Comparison of ENCODE assay signal across 8 cellular contexts in the genomic region with DNA sequence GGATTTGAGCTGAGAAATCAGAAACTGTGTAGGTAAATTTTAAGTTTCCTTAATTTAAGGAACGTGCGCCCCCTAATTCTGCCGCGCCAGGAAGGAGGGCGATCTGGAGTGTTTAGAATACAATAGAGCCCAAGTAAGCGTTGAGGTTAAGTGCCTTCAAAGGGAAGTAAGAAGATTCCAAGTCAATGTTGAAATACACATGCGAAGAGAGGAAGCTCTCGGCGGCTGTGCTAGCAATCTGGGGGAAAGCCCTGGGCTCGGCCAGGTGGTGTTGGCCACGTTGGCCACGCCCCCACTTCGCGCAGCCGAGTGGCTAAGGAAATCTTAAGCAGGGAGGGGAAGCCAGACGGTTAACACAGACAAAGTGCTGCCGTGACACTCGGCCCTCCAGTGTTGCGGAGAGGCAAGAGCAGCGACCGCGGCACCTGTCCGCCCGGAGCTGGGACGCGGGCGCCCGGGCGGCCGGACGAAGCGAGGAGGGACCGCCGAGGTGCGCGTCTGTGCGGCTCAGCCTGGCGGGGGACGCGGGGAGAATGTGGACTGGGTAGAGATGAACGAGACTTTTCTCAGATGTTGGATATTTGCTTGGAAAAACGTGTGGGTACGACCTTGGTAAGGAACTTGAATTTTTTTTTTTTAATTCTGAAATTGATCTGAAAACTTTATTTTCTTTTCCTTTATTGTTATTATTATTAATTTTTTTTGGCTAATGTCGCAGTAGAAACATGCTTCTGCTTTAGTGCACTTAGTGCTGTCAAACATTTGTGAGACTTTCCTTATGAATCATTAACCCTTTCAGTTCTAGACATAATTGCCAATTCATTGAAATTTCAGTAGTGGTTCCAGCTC. TPM values are rescaled to one million over a fixed set of nuclear protein-coding genes. Genes with fewer than 3 reads are reported as not detected.
DNase-seq lines count a peak whose midpoint lies in the region; ATAC-seq and TF ChIP-seq lines count a peak whose summit lies in the region.

PRDM1 (plus strand) TSS at position 353 of the 849 bp plus-strand sequence; CDS start at position 571, 218 bp downstream.

- H4K20me1 ChIP-seq in IMR-90 (ENCODE audit: insufficient read depth, low read length) = no peaks in the 10 kb centered on the region; the same call in 1 of the 2 replicates

- peaks cover 13 to 19% of the 10 kb centered on the region in 2 experiments; a peak in 3 of 4 replicates for H3K79me1 ChIP-seq in IMR-90 (ENCODE audit: low read depth in 1 of 2, low read length in 2 of 2)

- H3K36me3 ChIP-seq in IMR-90 (ENCODE audit: control insufficient read depth, insufficient read depth, low read length) (no peaks in the 10 kb centered on the region), neuron (ENCODE audit: insufficient read depth, low read length) (no peaks in the 10 kb centered on the region)

- H2AK9ac ChIP-seq in IMR-90 (replicated peaks; ENCODE audit: low read depth, low read length, poor library complexity) = peak within 1 kb of the TSS; percentile 53

- peaks cover 7% of the 10 kb centered on the region for H3K27me3 Mint-ChIP-seq in activated T-helper 1 cell treated with anti-CD3 and anti-CD28 coated beads, Interleukin-12 subunit alpha, Interleukin-12 subunit beta, Interleukin-2, Interleukin-4 antibody, amounts not matched to agents 30 ng/mL and 10 ng/mL and 1 ng/mL, durations not matched to agents 14 hours and 24 hours and 36 hours (ENCODE audit: insufficient read depth)

- WGBS in IMR-90 (ENCODE audit: extremely low coverage in 2 of 2, insufficient read length in 1 of 2), 2 experiments = 0% methylated on average over 6 of the region's 44 CpGs; no CpG with 5 or more reads in 1 of the 2 experiments

- peak within 1 kb of the TSS; percentile 80; the same call in 1 of the 2 replicates for H3K18ac ChIP-seq in IMR-90 (ENCODE audit: low read depth, low read length)

- H3K36me3 Mint-ChIP-seq in activated T-helper 1 cell treated with anti-CD3 and anti-CD28 coated beads, Interleukin-12 subunit alpha, Interleukin-12 subunit beta, Interleukin-2, Interleukin-4 antibody, amounts not matched to agents 30 ng/mL and 10 ng/mL and 1 ng/mL, durations not matched to agents 14 hours and 24 hours and 36 hours (ENCODE audit: low read depth) = peaks cover 42% of the 10 kb centered on the region

- intact Hi-C loops in IMR-90 (cut with micrococcal nuclease) = loop anchor here (1.0 to 10.0 kb wide), 6 partner anchors 91 to 654 kb away; no protein-coding TSS in a partner anchor
- intact Hi-C loops in activated T-helper 1 cell treated with anti-CD3 and anti-CD28 coated beads, Interleukin-12 subunit alpha, Interleukin-12 subunit beta, Interleukin-2, Interleukin-4 antibody, amounts not matched to agents 30 ng/mL and 10 ng/mL and 1 ng/mL, durations not matched to agents 14 hours and 24 hours and 36 hours (cut with micrococcal nuclease) = loop anchor here (1.0 to 2.0 kb wide), 10 partner anchors 11 to 601 kb away; no protein-coding TSS in a partner anchor

- TF ChIP-seq CTCF in IMR-90 (conservative IDR thresholded peaks at IDR 0.05; ENCODE audit: low read depth, low read length) (0 out of 2 replicates have a peak, but pooled peaks have one; percentile 15), fibroblast of pulmonary artery (IDR thresholded peaks at IDR 0.05; ENCODE audit: low read length, missing control alignments) (no peak)

- peak within 1 kb of the TSS; percentile 96 for H3K4me3 Mint-ChIP-seq in activated T-helper 1 cell treated with anti-CD3 and anti-CD28 coated beads, Interleukin-12 subunit alpha, Interleukin-12 subunit beta, Interleukin-2, Interleukin-4 antibody, amounts not matched to agents 30 ng/mL and 10 ng/mL and 1 ng/mL, durations not matched to agents 14 hours and 24 hours and 36 hours

- peak within 1 kb of the TSS; percentile 88 for H2AFZ ChIP-seq in IMR-90 (replicated peaks; ENCODE audit: low read length, poor library complexity)
- H2AFZ ChIP-seq in neuron (ENCODE audit: low read depth, low read length) = no peak within 1 kb of the TSS

- peak; percentile 71 for DNase-seq in DMS53 treated with DMSO at 0.1 percent for 48 hours (lab: John Stamatoyannopoulos, UW; ENCODE audit: unreplicated experiment)
- DNase-seq in IMR-90 = peak; percentile 72
- DNase-seq in RPMI7951 (ENCODE audit: low read depth) = peak; percentile 85
- peak; percentile 83 for DNase-seq in activated T-helper 1 cell treated with anti-CD3 and anti-CD28 coated beads, Interleukin-12 subunit alpha, Interleukin-12 subunit beta, Interleukin-2, Interleukin-4 antibody, amounts not matched to agents 30 ng/mL and 10 ng/mL and 1 ng/mL, durations not matched to agents 14 hours and 24 hours and 36 hours (ENCODE audit: low spot score)
- peak; percentile 47 for DNase-seq in fibroblast of pulmonary artery (ENCODE audit: low read depth)
- DNase-seq in substantia nigra (lab: John Stamatoyannopoulos, UW) = peak in 31 of 49 donors; percentile 2 to 82 (median 32)

- peak within 1 kb of the TSS; percentile 93 for H3K4me2 ChIP-seq in IMR-90 (ENCODE audit: low read depth, low read length)

- peak; percentile 48; the same call in 1 of the 2 replicates for TF ChIP-seq POLR2A in IMR-90 (IDR thresholded peaks at IDR 0.05; ENCODE audit: low read depth, low read length)

- peak within 1 kb of the TSS; percentile 83; the same call in 1 of the 2 replicates for H4K5ac ChIP-seq in IMR-90 (ENCODE audit: low read depth, low read length)

- H3K56ac ChIP-seq in IMR-90 (ENCODE audit: extremely low read depth, insufficient read depth, low read length) = peak within 1 kb of the TSS; percentile 94

- peak within 1 kb of the TSS; percentile 55 for H3K23ac ChIP-seq in IMR-90 (ENCODE audit: low read depth, low read length)

- peak within 1 kb of the TSS; percentile 92 for H2BK5ac ChIP-seq in IMR-90 (ENCODE audit: low read depth, low read length, poor library complexity, severe bottlenecking)

- peak within 1 kb of the TSS; percentile 89 for H3K9ac ChIP-seq in IMR-90 (ENCODE audit: low read depth, low read length)

- ATAC-seq in GM21528 (IDR thresholded peaks at IDR 0.05; ENCODE audit: low FRiP score, unreplicated experiment) (peak; percentile 79), IMR-90 (ENCODE audit: low read depth) (peak; percentile 20)

- H3K9me1 ChIP-seq in IMR-90 (ENCODE audit: insufficient read depth, low read length) = no peaks in the 10 kb centered on the region; the same call in none of the 2 replicates

- H3K4me1 ChIP-seq in IMR-90 (ENCODE audit: control insufficient read depth, insufficient read depth, low read length) (peaks cover 20% of the 10 kb centered on the region), neuron (ENCODE audit: insufficient read depth, low read length) (peaks cover 12% of the 10 kb centered on the region)

- dilution Hi-C loops in IMR-90 (cut with HindIII; ENCODE audit: low sequenced_read_pairs, unreplicated experiment) = no loop called here

- POLR2A ChIA-PET in IMR-90 (lab: Charles Lee; ENCODE audit: unreplicated experiment) = interaction anchor here (0.6 to 1.3 kb wide), 2 partner anchors 93 to 142 kb away, joined by 3 to 7 read pairs; no protein-coding TSS in a partner anchor

- H3K14ac ChIP-seq in IMR-90 (replicated peaks; ENCODE audit: low read depth, low read length) = peak within 1 kb of the TSS; percentile 66

- peak within 1 kb of the TSS; percentile 56 for H4K91ac ChIP-seq in IMR-90 (ENCODE audit: insufficient read depth, low read depth, low read length)

- CTCF ChIA-PET in IMR-90 (lab: Yijun Ruan, JAX) = interaction anchor here (0.6 to 1.9 kb wide), 6 partner anchors 8 to 654 kb away, joined by 3 to 5 read pairs (median 3); no protein-coding TSS in a partner anchor

- H2BK120ac ChIP-seq in IMR-90 (ENCODE audit: low read depth, low read length) = peak within 1 kb of the TSS; percentile 73

- H3K9me3 ChIP-seq in IMR-90 (ENCODE audit: control insufficient read depth, insufficient read depth, low read length) (no peaks in the 10 kb centered on the region), neuron (ENCODE audit: low read length) (no peaks in the 10 kb centered on the region)

- H2BK15ac ChIP-seq in IMR-90 (ENCODE audit: low read depth, low read length) = peak within 1 kb of the TSS; percentile 17; the same call in 2 of the 3 replicates

- in situ Hi-C loops in IMR-90 (cut with MboI; ENCODE audit: low sequenced_read_pairs) = no loop called here

- peak within 1 kb of the TSS; percentile 80 for H3K27ac Mint-ChIP-seq in activated T-helper 1 cell treated with anti-CD3 and anti-CD28 coated beads, Interleukin-12 subunit alpha, Interleukin-12 subunit beta, Interleukin-2, Interleukin-4 antibody, amounts not matched to agents 30 ng/mL and 10 ng/mL and 1 ng/mL, durations not matched to agents 14 hours and 24 hours and 36 hours

- peaks cover 86% of the 10 kb centered on the region for H3K4me1 Mint-ChIP-seq in activated T-helper 1 cell treated with anti-CD3 and anti-CD28 coated beads, Interleukin-12 subunit alpha, Interleukin-12 subunit beta, Interleukin-2, Interleukin-4 antibody, amounts not matched to agents 30 ng/mL and 10 ng/mL and 1 ng/mL, durations not matched to agents 14 hours and 24 hours and 36 hours (ENCODE audit: low read depth)

- peak within 1 kb of the TSS; percentile 33 for H2AK5ac ChIP-seq in IMR-90 (ENCODE audit: low read depth, low read length)

- H3K4me3 ChIP-seq in IMR-90 (ENCODE audit: insufficient read depth, low read depth, low read length) = peak within 1 kb of the TSS; percentile 85
- peak within 1 kb of the TSS; percentile 56 for H3K4me3 ChIP-seq in fibroblast of pulmonary artery (replicated peaks; ENCODE audit: low read depth, low read length)
- H3K4me3 ChIP-seq in neuron (ENCODE audit: low read length) = peak within 1 kb of the TSS; percentile 30

- H3K4ac ChIP-seq in IMR-90 (ENCODE audit: low read depth, low read length) = peak within 1 kb of the TSS; percentile 60

- BruUV-seq in IMR-90 (replicated peaks; lab: Mats Ljungman, UMichigan) = no TSS peak

- peak; percentile 42 for TF ChIP-seq RAD21 in IMR-90 (IDR thresholded peaks at IDR 0.05; ENCODE audit: low read length)

- no peaks in the 10 kb centered on the region for H3K9me3 Mint-ChIP-seq in activated T-helper 1 cell treated with anti-CD3 and anti-CD28 coated beads, Interleukin-12 subunit alpha, Interleukin-12 subunit beta, Interleukin-2, Interleukin-4 antibody, amounts not matched to agents 30 ng/mL and 10 ng/mL and 1 ng/mL, durations not matched to agents 14 hours and 24 hours and 36 hours

- peak within 1 kb of the TSS; percentile 62 for H2BK20ac ChIP-seq in IMR-90 (ENCODE audit: low read depth, low read length)

- no peaks in the 10 kb centered on the region for H3K27me3 ChIP-seq in IMR-90 (ENCODE audit: control insufficient read depth, insufficient read depth, low read length)
- H3K27me3 ChIP-seq in neuron (ENCODE audit: insufficient read depth, low read length) = peaks cover 56% of the 10 kb centered on the region

- H3K27ac ChIP-seq in IMR-90 (ENCODE audit: insufficient read depth, low read length) (peak within 1 kb of the TSS; percentile 75), substantia nigra (ENCODE audit: low read depth, low read length, poor library complexity, severe bottlenecking) (peak within 1 kb of the TSS; percentile 51)

- peak within 1 kb of the TSS; percentile 65; a peak in 3 of 4 replicates for H4K8ac ChIP-seq in IMR-90 (ENCODE audit: low read depth in 2 of 2, low read length in 2 of 2)

RNA-seq across cellular contexts. Expression of gene PRDM1, which starts in this region (rescaled TPM):
- total RNA-seq in IMR-90 (2012; rRNA removed) = 2.3 and 6.9 TPM in 2 replicates
- 3.0 and 3.9 TPM in 2 replicates for polyA plus RNA-seq in IMR-90 (2012; rRNA removed)
- 2.5 and 2.9 TPM in 2 replicates for polyA plus RNA-seq in IMR-90 (2012; cell fraction: cytosol; rRNA removed)
- polyA plus RNA-seq in IMR-90 (2012; cell fraction: nucleus; rRNA removed; ENCODE audit: low replicate concordance) = 11.9 and 13.5 TPM in 2 replicates
- 4.7 TPM in 2 replicates for total RNA-seq in RPMI7951 (2014; rRNA removed; shearing (Covaris generic))
- 74.1 and 78.8 TPM in 2 replicates for total RNA-seq in activated T-helper 1 cell treated with anti-CD3 and anti-CD28 coated beads, Interleukin-12 subunit alpha, Interleukin-12 subunit beta, Interleukin-2, Interleukin-4 antibody, amounts not matched to agents 30 ng/mL and 10 ng/mL and 1 ng/mL, durations not matched to agents 14 hours and 24 hours and 36 hours

Comparison
In these comparisons a context has a peak if more than half of its experiments do, and no peak if none do; other contexts are left out.
1. Peak in every context shown above with its lines: DNase-seq, ATAC-seq, H3K4me3 ChIP-seq and H3K27ac ChIP-seq.
2. DNase-seq: peak in every context shown above with its lines; median percentile 85 in RPMI7951; 83 in activated T-helper 1 cell treated with anti-CD3 and anti-CD28 coated beads, Interleukin-12 subunit alpha, Interleukin-12 subunit beta, Interleukin-2, Interleukin-4 antibody, amounts not matched to agents 30 ng/mL and 10 ng/mL and 1 ng/mL, durations not matched to agents 14 hours and 24 hours and 36 hours; 72 in IMR-90; 71 in DMS53 treated with DMSO at 0.1 percent for 48 hours; 47 in fibroblast of pulmonary artery; 32 in substantia nigra.
3. H3K4me3 ChIP-seq: peak in every context shown above with its lines; median percentile 85 in IMR-90; 56 in fibroblast of pulmonary artery; 30 in neuron.